ENCODE assay signal across 16 cellular contexts in genomic region chr3:35393916-35394315, GRCh38.
DNase-seq lines count a peak whose midpoint lies in the region; ATAC-seq and TF ChIP-seq lines count a peak whose summit lies in the region.
"Had no signal": no experiment of that assay in that cellular context is flagged by ENCODE, and none has a peak within 500 bp of the region (broad histone marks: within the 10 kb centered on the region; RNA-seq: fewer than 3 reads in every experiment).

No MANE protein-coding gene starts in this region.

- TF ChIP-seq CTCF in left lung (IDR thresholded peaks at IDR 0.05): no peak

- H3K27ac ChIP-seq in left lung: no peak overlapping the region
- H3K27ac ChIP-seq: RWPE1 had no signal

- H3K36me3 ChIP-seq in left lung: no peaks in the 10 kb centered on the region
- H3K36me3 ChIP-seq: BE2C had no signal

- peaks cover 0 to 29% of the 10 kb centered on the region in 2 donors for H3K9me3 ChIP-seq in left lung
- H3K9me3 ChIP-seq: BE2C had no signal

- ATAC-seq in left lung (peak; percentile 23), HG03280 (IDR thresholded peaks at IDR 0.05; ENCODE audit: unreplicated experiment) (no peak), HG02970 (IDR thresholded peaks at IDR 0.05; ENCODE audit: low FRiP score, unreplicated experiment) (no peak)
- ATAC-seq: stimulated activated naive CD8-positive, alpha-beta T cell treated with anti-CD3 and anti-CD28 coated beads, Interleukin-15, amount 100 ng/mL, for 72 hours had no signal

- peak; percentile 96 for DNase-seq in DMS 273 (lab: John Stamatoyannopoulos, UW; ENCODE audit: unreplicated experiment)
- DNase-seq in NCI-H2107 treated with DMSO at 0.1 percent for 48 hours (lab: John Stamatoyannopoulos, UW; ENCODE audit: unreplicated experiment): peak; percentile 81
- DNase-seq in astrocyte of the hippocampus (ENCODE audit: low read depth, low spot score): peak; percentile 71
- DNase-seq in left lung: no peak
- no peak for DNase-seq in HuH-7.5 (ENCODE audit: low spot score)
- DNase-seq in midbrain (lab: John Stamatoyannopoulos, UW): no peak
- DNase-seq: BE2C; cortex of kidney; GF-D8; HFFc6; immature natural killer cell; NCI-H2081 treated with DMSO at 0.1 percent for 48 hours; stimulated activated naive CD8-positive, alpha-beta T cell treated with anti-CD3 and anti-CD28 coated beads, Interleukin-15, amount 100 ng/mL, for 72 hours had no signal

- H3K4me1 ChIP-seq in left lung: no peaks in the 10 kb centered on the region
- H3K4me1 ChIP-seq: BE2C had no signal

- no peak overlapping the region for H3K4me3 ChIP-seq in left lung

- no peaks in the 10 kb centered on the region for H3K27me3 ChIP-seq in left lung
- H3K27me3 ChIP-seq: BE2C had no signal

- intact Hi-C loops in left lung (cut with DNase I): no loop called here

Comparison
In these comparisons a context has a peak if more than half of its experiments do, and no peak if none do; other contexts are left out.
1. DNase-seq: peak in DMS 273 (single experiment), NCI-H2107 treated with DMSO at 0.1 percent for 48 hours (single experiment) and astrocyte of the hippocampus (single experiment); none in left lung (0 of 2), HuH-7.5 (single experiment) and midbrain (single experiment).